ENCODE assay signal across 30 cellular contexts in genomic region chr9:74711371-74711770, GRCh38.
"Had no signal": no experiment of that assay in that cellular context is flagged by ENCODE, and none has a peak within 500 bp of the region (broad histone marks: within the 10 kb centered on the region; RNA-seq: fewer than 3 reads in every experiment).

No MANE protein-coding gene starts in this region.

- H3K27ac ChIP-seq: adrenal gland, body of pancreas, epithelial cell of prostate, esophagus squamous epithelium, gastroesophageal sphincter, WERI-Rb-1 had no signal

- H3K36me3 ChIP-seq: adrenal gland, esophagus squamous epithelium, gastroesophageal sphincter, WERI-Rb-1 had no signal

- H3K27me3 ChIP-seq: adrenal gland, body of pancreas, esophagus squamous epithelium, gastroesophageal sphincter had no signal

- ATAC-seq: activated CD4-positive, CD25-positive, alpha-beta regulatory T cell treated with anti-CD3 and anti-CD28 coated beads, Interleukin-2, amount 50 U/mL, for 24 hours; activated CD8-positive, alpha-beta memory T cell treated with anti-CD3 and anti-CD28 coated beads, Interleukin-2, amount 10 ng/mL, durations not matched to agents 7 days and 5 days; activated CD8-positive, alpha-beta T cell treated with anti-CD3 and anti-CD28 coated beads, Interleukin-2, amount 10 ng/mL, durations not matched to agents 7 days and 5 days; activated naive CD8-positive, alpha-beta T cell treated with anti-CD3 and anti-CD28 coated beads, Interleukin-2, amount 50 U/mL, for 24 hours; body of pancreas; effector memory CD8-positive, alpha-beta T cell; gastroesophageal sphincter; T-helper 17 cell had no signal

- H3K4me3 ChIP-seq: adrenal gland, body of pancreas, esophagus squamous epithelium, gastroesophageal sphincter had no signal

- DNase-seq: activated B cell treated with CpG ODN at 0.5 μM for 24 hours; activated CD4-positive, alpha-beta memory T cell treated with anti-CD3 and anti-CD28 coated beads for 36 hours; activated CD4-positive, alpha-beta T cell treated with anti-CD3 and anti-CD28 coated beads for 48 hours; activated CD8-positive, alpha-beta memory T cell treated with anti-CD3 and anti-CD28 coated beads, Interleukin-2, amount 10 ng/mL, durations not matched to agents 7 days and 5 days; activated CD8-positive, alpha-beta memory T cell treated with anti-CD3 and anti-CD28 coated beads, Interleukin-2, amount 50 U/mL, for 4 hours; activated CD8-positive, alpha-beta T cell treated with anti-CD3 and anti-CD28 coated beads, Interleukin-2, amount 10 ng/mL, durations not matched to agents 7 days and 5 days; activated effector memory CD4-positive, alpha-beta T cell treated with anti-CD3 and anti-CD28 coated beads, Interleukin-2, amount 50 U/mL, for 16 hours; activated naive CD4-positive, alpha-beta T cell treated with anti-CD3 and anti-CD28 coated beads for 36 hours; activated naive CD8-positive, alpha-beta T cell treated with anti-CD3 and anti-CD28 coated beads for 36 hours; activated naive CD8-positive, alpha-beta T cell treated with anti-CD3 and anti-CD28 coated beads, Interleukin-2, amount 50 U/mL, for 24 hours; activated T-cell treated with anti-CD3 and anti-CD28 coated beads, Interleukin-2, amount 50 U/mL, for 1 hour; activated T-cell treated with anti-CD3 and anti-CD28 coated beads, Interleukin-2, amount 50 U/mL, for 48 hours; adrenal gland; amygdala; aorta; body of pancreas; caudate nucleus; cortex of kidney; dermis blood vessel endothelial cell; effector CD4-positive, alpha-beta T cell; effector memory CD8-positive, alpha-beta T cell; esophagus squamous epithelium; foreskin melanocyte; T-helper 1 cell; T-helper 17 cell; T1000; WERI-Rb-1 had no signal

- H3K4me1 ChIP-seq: adrenal gland, body of pancreas, esophagus squamous epithelium, gastroesophageal sphincter had no signal

- H3K9me3 ChIP-seq: adrenal gland, body of pancreas, esophagus squamous epithelium, gastroesophageal sphincter had no signal
